2 cellular contexts compared by ENCODE assay signal in genomic region chr1:20301463-20302092, GRCh38.
TF ChIP-seq lines count a peak whose summit lies in the region.

No MANE protein-coding gene starts in this region.

TF ChIP-seq in GM23338, 12 proteins besides CTCF, POLR2A, EP300 and RAD21 (continued from another document):
- TF ChIP-seq EZH2 (IDR thresholded peaks at IDR 0.05; ENCODE audit: low read depth, unreplicated experiment), result no peak
- no peak for TF ChIP-seq ZNF331 (CRISPR knock-in tag; IDR thresholded peaks at IDR 0.05; ENCODE audit: low read depth)
- no peak for TF ChIP-seq REST (IDR thresholded peaks at IDR 0.05; ENCODE audit: unreplicated experiment)
- TF ChIP-seq EZH2phosphoT487 (IDR thresholded peaks at IDR 0.05; ENCODE audit: unreplicated experiment), result no peak
- no peak for TF ChIP-seq POLR2AphosphoS5 (IDR thresholded peaks at IDR 0.05; ENCODE audit: low read depth)
- TF ChIP-seq ETS1 (IDR thresholded peaks at IDR 0.05), result no peak
- no peak for TF ChIP-seq CREB1 (CRISPR knock-in tag; IDR thresholded peaks at IDR 0.05; ENCODE audit: low read depth)
- no peak for TF ChIP-seq ZNF114 (CRISPR knock-in tag; IDR thresholded peaks at IDR 0.05)
- TF ChIP-seq ZNF462 (CRISPR knock-in tag; IDR thresholded peaks at IDR 0.05), result no peak
- TF ChIP-seq JUNB (IDR thresholded peaks at IDR 0.05; ENCODE audit: unreplicated experiment), result no peak
- no peak for TF ChIP-seq STAT1 (IDR thresholded peaks at IDR 0.05; ENCODE audit: unreplicated experiment)

TF ChIP-seq in K562, 482 proteins besides CTCF, POLR2A, EP300 and RAD21 (continued from another document):
- TF ChIP-seq ZBTB8A (IDR thresholded peaks at IDR 0.05; ENCODE audit: partially characterized antibody), result no peak
TF ChIP-seq in K562: peak in this region for 0.
